Comparison of ENCODE assay signal across 1 cellular context in the genomic region with DNA sequence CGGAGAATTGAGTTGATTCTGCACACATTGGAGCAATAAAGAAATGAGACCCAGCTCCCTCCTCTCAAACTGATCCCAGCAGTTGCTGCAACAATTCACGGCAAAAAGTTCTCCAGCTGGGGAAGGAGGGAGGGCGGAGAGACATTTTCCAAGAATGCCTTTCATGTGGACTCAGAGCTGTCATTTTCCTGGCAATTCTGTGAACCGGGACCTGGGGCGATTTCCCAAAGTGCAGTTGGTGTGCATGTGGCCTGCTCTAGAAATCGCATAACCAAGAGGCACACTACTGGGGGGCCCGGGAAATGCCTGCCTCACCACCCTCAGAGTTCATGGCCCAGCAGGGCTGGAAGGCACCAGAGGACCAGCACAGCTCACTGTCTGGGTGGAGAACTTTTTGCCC.
TF ChIP-seq lines count a peak whose summit lies in the region.

No MANE protein-coding gene starts in this region.

TF ChIP-seq in GM23338, 12 proteins besides CTCF, POLR2A, EP300 and RAD21 (continued from another document):
- TF ChIP-seq, protein P1, sequence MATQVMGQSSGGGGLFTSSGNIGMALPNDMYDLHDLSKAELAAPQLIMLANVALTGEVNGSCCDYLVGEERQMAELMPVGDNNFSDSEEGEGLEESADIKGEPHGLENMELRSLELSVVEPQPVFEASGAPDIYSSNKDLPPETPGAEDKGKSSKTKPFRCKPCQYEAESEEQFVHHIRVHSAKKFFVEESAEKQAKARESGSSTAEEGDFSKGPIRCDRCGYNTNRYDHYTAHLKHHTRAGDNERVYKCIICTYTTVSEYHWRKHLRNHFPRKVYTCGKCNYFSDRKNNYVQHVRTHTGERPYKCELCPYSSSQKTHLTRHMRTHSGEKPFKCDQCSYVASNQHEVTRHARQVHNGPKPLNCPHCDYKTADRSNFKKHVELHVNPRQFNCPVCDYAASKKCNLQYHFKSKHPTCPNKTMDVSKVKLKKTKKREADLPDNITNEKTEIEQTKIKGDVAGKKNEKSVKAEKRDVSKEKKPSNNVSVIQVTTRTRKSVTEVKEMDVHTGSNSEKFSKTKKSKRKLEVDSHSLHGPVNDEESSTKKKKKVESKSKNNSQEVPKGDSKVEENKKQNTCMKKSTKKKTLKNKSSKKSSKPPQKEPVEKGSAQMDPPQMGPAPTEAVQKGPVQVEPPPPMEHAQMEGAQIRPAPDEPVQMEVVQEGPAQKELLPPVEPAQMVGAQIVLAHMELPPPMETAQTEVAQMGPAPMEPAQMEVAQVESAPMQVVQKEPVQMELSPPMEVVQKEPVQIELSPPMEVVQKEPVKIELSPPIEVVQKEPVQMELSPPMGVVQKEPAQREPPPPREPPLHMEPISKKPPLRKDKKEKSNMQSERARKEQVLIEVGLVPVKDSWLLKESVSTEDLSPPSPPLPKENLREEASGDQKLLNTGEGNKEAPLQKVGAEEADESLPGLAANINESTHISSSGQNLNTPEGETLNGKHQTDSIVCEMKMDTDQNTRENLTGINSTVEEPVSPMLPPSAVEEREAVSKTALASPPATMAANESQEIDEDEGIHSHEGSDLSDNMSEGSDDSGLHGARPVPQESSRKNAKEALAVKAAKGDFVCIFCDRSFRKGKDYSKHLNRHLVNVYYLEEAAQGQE (IDR thresholded peaks at IDR 0.05; ENCODE audit: unreplicated experiment), result no peak
- no peak for TF ChIP-seq ZNF462 (CRISPR knock-in tag; IDR thresholded peaks at IDR 0.05)
- no peak for TF ChIP-seq POLR2AphosphoS5 (IDR thresholded peaks at IDR 0.05; ENCODE audit: low read depth)
- TF ChIP-seq CREB1 (CRISPR knock-in tag; IDR thresholded peaks at IDR 0.05; ENCODE audit: low read depth), result no peak
- TF ChIP-seq NANOG (IDR thresholded peaks at IDR 0.05; ENCODE audit: borderline replicate concordance), result no peak
